ENCODE assay signal across 1 cellular context in the genomic region with DNA sequence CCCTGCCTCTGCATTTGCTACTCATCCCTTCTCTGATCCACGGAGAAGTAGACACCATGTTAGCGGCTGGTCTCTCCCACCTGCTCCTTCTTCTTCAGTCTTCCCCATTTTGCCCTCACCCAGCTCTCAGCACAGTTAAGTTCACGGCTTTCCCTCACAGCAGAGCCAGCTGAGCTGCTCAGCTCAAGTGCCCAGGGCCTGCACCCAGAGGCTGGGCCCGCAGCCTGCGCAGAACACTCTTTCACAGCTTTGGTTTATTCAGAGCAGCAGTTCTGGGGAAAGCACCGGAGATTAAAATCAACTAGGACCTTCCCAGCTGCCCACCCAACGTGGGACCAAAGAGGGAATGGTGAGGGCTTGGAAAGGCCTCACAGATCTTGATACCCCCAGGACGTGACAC.
TF ChIP-seq lines count a peak whose summit lies in the region.

No MANE protein-coding gene starts in this region.

TF ChIP-seq in H1, 55 proteins besides CTCF, POLR2A, EP300 and RAD21:
- TF ChIP-seq SIN3A (conservative IDR thresholded peaks at IDR 0.05 in 1 of 2, IDR thresholded peaks at IDR 0.05 in 1 of 2; ENCODE audit: low read depth in 1 of 2, low read length in 2 of 2) (no peak), CBX8 (IDR thresholded peaks at IDR 0.05; ENCODE audit: borderline replicate concordance, low read depth, low read length) (no peak), SIRT6 (IDR thresholded peaks at IDR 0.05; ENCODE audit: low read length) (no peak), SP2 (IDR thresholded peaks at IDR 0.05; ENCODE audit: low read length) (no peak), RXRA (IDR thresholded peaks at IDR 0.05; ENCODE audit: insufficient read depth, low read depth, low read length) (no peak), NANOG (IDR thresholded peaks at IDR 0.05; ENCODE audit: insufficient read depth, low read depth, low read length, poor library complexity, severe bottlenecking) (no peak), MAFK (IDR thresholded peaks at IDR 0.05; ENCODE audit: low read depth, low read length) (no peak), SIX5 (IDR thresholded peaks at IDR 0.05; ENCODE audit: low read depth, low read length) (no peak), TCF12 (IDR thresholded peaks at IDR 0.05; ENCODE audit: low read depth, low read length) (no peak), GTF2F1 (IDR thresholded peaks at IDR 0.05; ENCODE audit: borderline replicate concordance, low read depth, low read length) (no peak), BCL11A (IDR thresholded peaks at IDR 0.05; ENCODE audit: low read depth in 2 of 2, low read length in 2 of 2) (no peak), HDAC2 (IDR thresholded peaks at IDR 0.05; ENCODE audit: borderline replicate concordance in 1 of 2, low read depth in 2 of 2, low read length in 2 of 2) (no peak)
- TF ChIP-seq, protein P1, sequence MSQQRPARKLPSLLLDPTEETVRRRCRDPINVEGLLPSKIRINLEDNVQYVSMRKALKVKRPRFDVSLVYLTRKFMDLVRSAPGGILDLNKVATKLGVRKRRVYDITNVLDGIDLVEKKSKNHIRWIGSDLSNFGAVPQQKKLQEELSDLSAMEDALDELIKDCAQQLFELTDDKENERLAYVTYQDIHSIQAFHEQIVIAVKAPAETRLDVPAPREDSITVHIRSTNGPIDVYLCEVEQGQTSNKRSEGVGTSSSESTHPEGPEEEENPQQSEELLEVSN (IDR thresholded peaks at IDR 0.05) = no peak
